ENCODE assay signal across 1 cellular context in genomic region chr7:150368098-150368883, GRCh38.
A peak's percentile ranks its signal among the peaks of the same experiment; 100 is the strongest.
TF ChIP-seq lines count a peak whose summit lies in the region.

Gene REPIN1, plus strand, starts transcription at chr7:150368822. Its CDS starts 890 bp downstream, at chr7:150369712.

TF ChIP-seq in K562, 482 proteins besides CTCF, POLR2A, EP300 and RAD21 (continued from another document and continues in another):
- TF ChIP-seq ZBTB2 (IDR thresholded peaks at IDR 0.05) (peak; percentile 65; the same call in 1 of the 2 replicates), TARDBP (IDR thresholded peaks at IDR 0.05) (peak; percentile 69), MLX (CRISPR knock-in tag; conservative IDR thresholded peaks at IDR 0.05) (peak in 1 of 2 experiments; percentile 80; a peak in 2 of 4 replicates), TAF1 (IDR thresholded peaks at IDR 0.05; ENCODE audit: control insufficient read depth, extremely low read depth, insufficient read depth, low read length, severe bottlenecking) (peak; percentile 88), E2F3 (CRISPR knock-in tag; IDR thresholded peaks at IDR 0.05) (peak; percentile 72; the same call in 1 of the 2 replicates), CAMTA2 (CRISPR knock-in tag; conservative IDR thresholded peaks at IDR 0.05) (no peak), MYC (IDR thresholded peaks at IDR 0.05; ENCODE audit: low read depth, low read length) (peak; percentile 94), MYC (CRISPR knock-in tag; IDR thresholded peaks at IDR 0.05; ENCODE audit: borderline replicate concordance, low read depth) (peak; percentile 93; the same call in 1 of the 2 replicates), NR2C1 (IDR thresholded peaks at IDR 0.05) (no peak), NR2C1 (tag; IDR thresholded peaks at IDR 0.05) (0 out of 2 replicates have a peak, but pooled peaks have one; percentile 31), NFIC (IDR thresholded peaks at IDR 0.05) (peak; percentile 97), ZNF184 (CRISPR knock-in tag; IDR thresholded peaks at IDR 0.05) (no peak), ZC3H11A (IDR thresholded peaks at IDR 0.05; ENCODE audit: low read depth, low read length) (0 out of 2 replicates have a peak, but pooled peaks have one; percentile 35), REST (CRISPR knock-in tag; IDR thresholded peaks at IDR 0.05; ENCODE audit: low read depth) (peak; percentile 58; the same call in 1 of the 2 replicates), PRMT5 (CRISPR knock-in tag; IDR thresholded peaks at IDR 0.05) (0 out of 2 replicates have a peak, but pooled peaks have one; percentile 34), ZC3H4 (CRISPR knock-in tag; IDR thresholded peaks at IDR 0.05; ENCODE audit: borderline replicate concordance) (no peak), UBTF (IDR thresholded peaks at IDR 0.05; ENCODE audit: borderline replicate concordance in 1 of 2, low read depth in 2 of 2, low read length in 2 of 2) (peak; percentile 82 to 85), MYNN (IDR thresholded peaks at IDR 0.05) (0 out of 2 replicates have a peak, but pooled peaks have one; percentile 54), MYNN (CRISPR knock-in tag; IDR thresholded peaks at IDR 0.05) (no peak), ZSCAN29 (IDR thresholded peaks at IDR 0.05) (no peak), SAP30 (IDR thresholded peaks at IDR 0.05; ENCODE audit: borderline replicate concordance, insufficient read depth, low read depth, low read length, poor library complexity, severe bottlenecking) (peak; percentile 28), CBX1 (IDR thresholded peaks at IDR 0.05; ENCODE audit: low read depth) (peak; percentile 91), CREB3L1 (IDR thresholded peaks at IDR 0.05; ENCODE audit: borderline replicate concordance, low read depth) (peak; percentile 89), EGR1 (conservative IDR thresholded peaks at IDR 0.05) (peak; percentile 32; the same call in 1 of the 2 replicates), POLR2H (tag; IDR thresholded peaks at IDR 0.05; ENCODE audit: low read depth) (peak; percentile 56), HNRNPLL (IDR thresholded peaks at IDR 0.05; ENCODE audit: low read depth, low read length, poor library complexity, severe bottlenecking) (peak; percentile 93), MNT (conservative IDR thresholded peaks at IDR 0.05) (peak; percentile 73 to 83), HOXB6 (CRISPR knock-in tag; IDR thresholded peaks at IDR 0.05; ENCODE audit: borderline replicate concordance) (no peak), CREM (IDR thresholded peaks at IDR 0.05; ENCODE audit: low read depth) (0 out of 2 replicates have a peak, but pooled peaks have one; percentile 31), SOX6 (IDR thresholded peaks at IDR 0.05) (peak; percentile 56), TCF15 (CRISPR knock-in tag; IDR thresholded peaks at IDR 0.05) (peak; percentile 72; the same call in 1 of the 2 replicates), SMARCA5 (IDR thresholded peaks at IDR 0.05) (no peak), RFX7 (CRISPR knock-in tag; IDR thresholded peaks at IDR 0.05) (0 out of 2 replicates have a peak, but pooled peaks have one; percentile 68), GTF2E2 (tag; IDR thresholded peaks at IDR 0.05) (peak; percentile 97), ATF6 (CRISPR knock-in tag; IDR thresholded peaks at IDR 0.05) (peak; percentile 71; the same call in 1 of the 2 replicates), SAFB (IDR thresholded peaks at IDR 0.05; ENCODE audit: borderline replicate concordance, low read depth, low read length) (peak; percentile 16; the same call in 1 of the 2 replicates), ZNF24 (IDR thresholded peaks at IDR 0.05) (peak; percentile 61; the same call in 1 of the 2 replicates), RBBP5 (IDR thresholded peaks at IDR 0.05; ENCODE audit: borderline replicate concordance, insufficient read depth, low read length, poor library complexity, severe bottlenecking) (peak; percentile 97), LEF1 (IDR thresholded peaks at IDR 0.05) (0 out of 2 replicates have a peak, but pooled peaks have one; percentile 51), NONO (IDR thresholded peaks at IDR 0.05; ENCODE audit: low read depth in 2 of 2, low read length in 1 of 2) (peak; percentile 5 to 69; a peak in 1 of 4 replicates), CHD1 (IDR thresholded peaks at IDR 0.05; ENCODE audit: low read length) (peak; percentile 92), ZNF444 (CRISPR knock-in tag; IDR thresholded peaks at IDR 0.05) (0 out of 2 replicates have a peak, but pooled peaks have one; percentile 38), DMBX1 (CRISPR knock-in tag; IDR thresholded peaks at IDR 0.05; ENCODE audit: borderline replicate concordance) (peak; percentile 75), HDGF (IDR thresholded peaks at IDR 0.05) (no peak), SMAD4 (CRISPR knock-in tag; conservative IDR thresholded peaks at IDR 0.05) (peak; percentile 89)
